19 cellular contexts compared by ENCODE assay signal in genomic region chr16:16021020-16021419, GRCh38.
A peak's percentile ranks its signal among the peaks of the same experiment; 100 is the strongest.
DNase-seq lines count a peak whose midpoint lies in the region; ATAC-seq, FAIRE-seq and TF ChIP-seq lines count a peak whose summit lies in the region.
"Had no signal": no experiment of that assay in that cellular context is flagged by ENCODE, and none has a peak within 500 bp of the region (broad histone marks: within the 10 kb centered on the region; RNA-seq: fewer than 3 reads in every experiment).

No MANE protein-coding gene starts in this region.

- no peak overlapping the region for H3K4me3 Mint-ChIP-seq in stimulated activated naive B cell treated with anti-CD40 and anti-IgM and Interleukin-4, amounts not matched to agents 10 μg/mL and 1 μg/mL and 100 μg/mL, for 72 hours
- H3K4me3 Mint-ChIP-seq: brain, endodermal cell, nephron progenitor cell had no signal

- POLR2A ChIA-PET in endothelial cell of umbilical vein (lab: Charles Lee): no interaction called here

- ATAC-seq in stimulated activated naive B cell treated with anti-CD40 and anti-IgM and Interleukin-4, amounts not matched to agents 10 μg/mL and 1 μg/mL and 100 μg/mL, for 72 hours (replicated peaks): no peak

- H3K27ac Mint-ChIP-seq in stimulated activated naive B cell treated with anti-CD40 and anti-IgM and Interleukin-4, amounts not matched to agents 10 μg/mL and 1 μg/mL and 100 μg/mL, for 72 hours: peak overlapping the region; percentile 37

- TF ChIP-seq CTCF in endothelial cell of umbilical vein (IDR thresholded peaks at IDR 0.05; ENCODE audit: extremely low read depth in 1 of 2, insufficient read depth in 1 of 2, low read depth in 1 of 2, low read length in 2 of 2): no peak
- TF ChIP-seq CTCF in testis (IDR thresholded peaks at IDR 0.05): no peak
- no peak for TF ChIP-seq CTCF in coronary artery (IDR thresholded peaks at IDR 0.05)

- H3K9me3 Mint-ChIP-seq in stimulated activated naive B cell treated with anti-CD40 and anti-IgM and Interleukin-4, amounts not matched to agents 10 μg/mL and 1 μg/mL and 100 μg/mL, for 72 hours: no peaks in the 10 kb centered on the region
- H3K9me3 Mint-ChIP-seq: brain, endodermal cell, nephron progenitor cell had no signal

- peak overlapping the region; percentile 91 for H3K27ac ChIP-seq in endothelial cell of umbilical vein (ENCODE audit: insufficient read depth, low read depth, low read length)
- H3K27ac ChIP-seq in testis: peak overlapping the region in 1 of 2 donors; percentile 74
- peak overlapping the region in 1 of 2 donors; percentile 91 for H3K27ac ChIP-seq in coronary artery

- WGBS in testis, 2 donors: 62 to 63% methylated on average over 3 of the region's 3 CpGs

- peaks cover 2 to 15% of the 10 kb centered on the region in 2 experiments for H3K36me3 ChIP-seq in endothelial cell of umbilical vein (ENCODE audit: control insufficient read depth in 2 of 2, extremely low read depth in 1 of 2, insufficient read depth in 2 of 2, low read length in 2 of 2)
- no peaks in the 10 kb centered on the region for H3K36me3 ChIP-seq in testis (ENCODE audit: low read depth, missing control alignments)

- H3K27me3 Mint-ChIP-seq in stimulated activated naive B cell treated with anti-CD40 and anti-IgM and Interleukin-4, amounts not matched to agents 10 μg/mL and 1 μg/mL and 100 μg/mL, for 72 hours: no peaks in the 10 kb centered on the region

- TF ChIP-seq POLR2A in endothelial cell of umbilical vein (IDR thresholded peaks at IDR 0.05; ENCODE audit: low read depth, low read length) (no peak), testis (IDR thresholded peaks at IDR 0.05) (no peak)

- no peaks in the 10 kb centered on the region for H3K9me1 ChIP-seq in endothelial cell of umbilical vein (replicated peaks; ENCODE audit: control insufficient read depth, extremely low read depth, insufficient read depth, low read length)

- H3K4me2 ChIP-seq in endothelial cell of umbilical vein (ENCODE audit: insufficient read depth, low read length): no peak overlapping the region

- DNase-seq in NCI-H2171 treated with DMSO at 0.1 percent for 48 hours (lab: John Stamatoyannopoulos, UW) (peak; percentile 8), NCI-H2171 (lab: John Stamatoyannopoulos, UW) (no peak), NAMALWA (ENCODE audit: low spot score) (peak; percentile 49), endothelial cell of umbilical vein (ENCODE audit: low read depth, low spot score) (peak; percentile 14), testis (no peak), coronary artery (ENCODE audit: low spot score) (no peak), AG20443 (ENCODE audit: low spot score) (no peak)
- DNase-seq in stimulated activated naive B cell treated with anti-CD40 and anti-IgM and Interleukin-4, amounts not matched to agents 10 μg/mL and 1 μg/mL and 100 μg/mL, for 72 hours: no peak
- DNase-seq: activated CD8-positive, alpha-beta memory T cell treated with anti-CD3 and anti-CD28 coated beads for 24 hours; endodermal cell; kidney glomerular epithelial cell; NCI-H1048; NCI-H446; nephron progenitor cell; Peyer's patch; small intestine; T-helper 9 cell had no signal

- H3K9me3 ChIP-seq in endothelial cell of umbilical vein (replicated peaks; ENCODE audit: control insufficient read depth, insufficient read depth, low read length) (no peaks in the 10 kb centered on the region), testis (no peaks in the 10 kb centered on the region)
- H3K9me3 ChIP-seq: Peyer's patch had no signal

- dilution Hi-C loops in endothelial cell of umbilical vein (cut with MboI; ENCODE audit: extremely low pct_ligation_motif_present, low sequenced_read_pairs): no loop called here

- peaks cover 36 to 61% of the 10 kb centered on the region in 2 donors for H3K4me1 Mint-ChIP-seq in stimulated activated naive B cell treated with anti-CD40 and anti-IgM and Interleukin-4, amounts not matched to agents 10 μg/mL and 1 μg/mL and 100 μg/mL, for 72 hours

- no peak overlapping the region for H3K4me3 ChIP-seq in endothelial cell of umbilical vein (replicated peaks in 1 of 3; ENCODE audit: insufficient read depth in 1 of 3, low read depth in 1 of 3, low read length in 3 of 3)
- no peak overlapping the region for H3K4me3 ChIP-seq in testis
- H3K4me3 ChIP-seq in coronary artery: no peak overlapping the region
- H3K4me3 ChIP-seq: Peyer's patch had no signal

- no peak overlapping the region for H2AFZ ChIP-seq in endothelial cell of umbilical vein (ENCODE audit: low read depth, low read length)

- no peaks in the 10 kb centered on the region for H4K20me1 ChIP-seq in endothelial cell of umbilical vein (replicated peaks; ENCODE audit: control insufficient read depth, extremely low read depth, insufficient read depth, low read length)

- H3K27me3 ChIP-seq in endothelial cell of umbilical vein (ENCODE audit: control insufficient read depth in 2 of 2, insufficient read depth in 2 of 2, low read length in 2 of 2) (no peaks in the 10 kb centered on the region), testis (no peaks in the 10 kb centered on the region)
- H3K27me3 ChIP-seq: Peyer's patch had no signal

- intact Hi-C loops in endothelial cell of umbilical vein (cut with micrococcal nuclease): loop anchor here (5.0 to 10.0 kb wide), 2 partner anchors 104 to 144 kb away; no protein-coding TSS in a partner anchor
- intact Hi-C loops in testis (cut with DNase I; ENCODE audit: low total_unique reads): no loop called here

- peaks cover 17% of the 10 kb centered on the region for H3K79me2 ChIP-seq in endothelial cell of umbilical vein (ENCODE audit: control insufficient read depth, insufficient read depth, low read length)

- FAIRE-seq in endothelial cell of umbilical vein (lab: Jason Lieb, UNC): no peak
- FAIRE-seq: A204.1, small intestine had no signal

- no peak overlapping the region for H3K9ac ChIP-seq in endothelial cell of umbilical vein (replicated peaks; ENCODE audit: extremely low read depth, insufficient read depth, low read length)

- peaks cover 66 to 75% of the 10 kb centered on the region in 2 donors for H3K36me3 Mint-ChIP-seq in stimulated activated naive B cell treated with anti-CD40 and anti-IgM and Interleukin-4, amounts not matched to agents 10 μg/mL and 1 μg/mL and 100 μg/mL, for 72 hours

- BruUV-seq in endothelial cell of umbilical vein (replicated peaks; lab: Mats Ljungman, UMichigan): no TSS peak

- H3K4me1 ChIP-seq in endothelial cell of umbilical vein (ENCODE audit: control insufficient read depth, extremely low read depth, insufficient read depth, low read length) (peaks cover 33% of the 10 kb centered on the region), testis (peaks cover 24% of the 10 kb centered on the region)

- CTCF ChIA-PET in endothelial cell of umbilical vein (lab: Charles Lee): interaction anchor here (4.8 kb wide), 1 partner anchor 146 kb away, joined by 32 read pairs; no protein-coding TSS in a partner anchor

TF ChIP-seq in endothelial cell of umbilical vein, 7 proteins besides CTCF, POLR2A, EP300 and RAD21:
- TF ChIP-seq JUN (IDR thresholded peaks at IDR 0.05; ENCODE audit: borderline replicate concordance, insufficient read depth, insufficient read length, low read depth) (no peak), EZH2 (IDR thresholded peaks at IDR 0.05; ENCODE audit: borderline replicate concordance, low read depth, low read length, severe bottlenecking) (no peak), GATA2 (IDR thresholded peaks at IDR 0.05; ENCODE audit: insufficient read depth, insufficient read length, low read depth, low read length) (no peak)
- TF ChIP-seq, protein P1, sequence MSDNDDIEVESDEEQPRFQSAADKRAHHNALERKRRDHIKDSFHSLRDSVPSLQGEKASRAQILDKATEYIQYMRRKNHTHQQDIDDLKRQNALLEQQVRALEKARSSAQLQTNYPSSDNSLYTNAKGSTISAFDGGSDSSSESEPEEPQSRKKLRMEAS (IDR thresholded peaks at IDR 0.05; ENCODE audit: insufficient read depth, insufficient read length): no peak

Comparison
In these comparisons a context has a peak if more than half of its experiments do, and no peak if none do; other contexts are left out.
1. DNase-seq: peak in NCI-H2171 treated with DMSO at 0.1 percent for 48 hours (single experiment), NAMALWA (single experiment) and endothelial cell of umbilical vein (single experiment); none in NCI-H2171 (single experiment), stimulated activated naive B cell treated with anti-CD40 and anti-IgM and Interleukin-4, amounts not matched to agents 10 μg/mL and 1 μg/mL and 100 μg/mL, for 72 hours (single experiment), testis (single experiment), coronary artery (single experiment) and AG20443 (single experiment).